2 cellular contexts compared by ENCODE assay signal in genomic region chr3:113849071-113849470, GRCh38. TPM values are rescaled to one million over a fixed set of nuclear protein-coding genes. Genes with fewer than 3 reads are reported as not detected.
"Had no signal": no experiment of that assay in that cellular context is flagged by ENCODE, and none has a peak within 500 bp of the region (broad histone marks: within the 10 kb centered on the region; RNA-seq: fewer than 3 reads in every experiment).

No MANE protein-coding gene starts in this region.

RNA-seq across cellular contexts. Expression of gene GRAMD1C, which starts 10.5 kb away (rescaled TPM):
- total RNA-seq: HepG2, K562 had no signal
- polyA plus RNA-seq: K562 had no signal
